In the genomic region with DNA sequence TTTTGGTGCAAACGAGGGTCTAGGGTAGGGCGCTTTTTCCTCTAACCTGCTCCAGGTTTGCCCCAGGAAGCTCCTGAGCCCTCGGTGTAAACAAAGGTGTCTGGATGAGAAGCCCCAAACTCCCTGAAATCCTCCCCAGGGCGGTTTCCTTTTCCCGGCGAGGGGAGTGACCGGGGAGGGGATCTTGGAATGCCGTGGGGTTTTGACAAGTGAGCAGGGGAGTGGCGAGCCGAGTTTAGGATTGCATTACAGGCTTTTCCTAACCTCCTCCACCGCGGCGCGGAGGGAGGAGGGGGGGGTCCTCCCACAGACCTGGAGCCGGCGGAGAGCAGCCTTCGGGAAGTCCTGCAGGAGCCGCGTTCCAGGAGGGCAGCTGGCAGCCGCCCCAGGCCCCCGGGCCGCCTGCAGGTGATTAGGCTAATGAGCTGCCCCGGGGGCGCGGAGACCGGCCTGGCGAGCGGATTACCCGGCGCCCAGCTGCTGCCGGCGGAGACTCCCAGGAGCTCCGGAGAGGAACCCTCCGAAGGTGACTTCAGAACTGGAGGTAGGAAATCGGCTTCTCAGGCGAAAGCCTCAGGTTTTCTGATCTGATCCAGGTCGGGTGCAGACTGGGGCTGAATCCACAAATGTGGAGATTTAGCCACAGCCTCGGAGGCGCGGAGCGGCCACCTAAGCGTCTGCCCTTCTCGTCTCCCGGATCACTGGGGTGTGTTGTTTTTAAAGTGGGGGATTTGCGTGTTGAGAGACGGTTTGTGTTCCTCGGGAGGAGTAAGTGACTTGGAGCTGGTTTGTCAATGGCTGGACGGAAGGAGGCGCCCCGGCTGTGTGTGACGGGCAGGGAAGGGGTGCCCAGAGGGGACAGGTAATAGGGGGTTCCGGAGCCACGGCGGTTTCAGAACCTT, we compare ENCODE assay signal across 8 cellular contexts.
A peak's percentile ranks its signal among the peaks of the same experiment; 100 is the strongest.
DNase-seq lines count a peak whose midpoint lies in the region; ATAC-seq and TF ChIP-seq lines count a peak whose summit lies in the region.

No MANE protein-coding gene starts in this region.

- H3K4me3 ChIP-seq in AG10803 (ENCODE audit: low read length), result peak overlapping the region; percentile 53

- peak; percentile 23 for TF ChIP-seq CTCF in AG10803 (conservative IDR thresholded peaks at IDR 0.05; ENCODE audit: low read length)

- TF ChIP-seq POLR2A in erythroblast (IDR thresholded peaks at IDR 0.05; ENCODE audit: low read length), result no peak

- H3K4me1 Mint-ChIP-seq in activated naive CD8-positive, alpha-beta T cell treated with anti-CD3 and anti-CD28 coated beads for 36 hours, result peaks cover 16% of the 10 kb centered on the region

- DNase-seq in AG10803 (ENCODE audit: low read depth) (peak; percentile 3), NCI-H146 (lab: John Stamatoyannopoulos, UW) (peak; percentile 55), Right ventricle myocardium superior (peak; percentile 59), nucleus accumbens (lab: John Stamatoyannopoulos, UW) (peak in 47 of 56 donors; percentile 8 to 75 (median 43)), erythroblast (lab: John Stamatoyannopoulos, UW) (no peak)
- peak; percentile 16 for DNase-seq in activated naive CD8-positive, alpha-beta T cell treated with anti-CD3 and anti-CD28 coated beads for 36 hours

- peaks cover 12% of the 10 kb centered on the region for H3K9me3 Mint-ChIP-seq in activated naive CD8-positive, alpha-beta T cell treated with anti-CD3 and anti-CD28 coated beads for 36 hours

- H3K27me3 Mint-ChIP-seq in activated naive CD8-positive, alpha-beta T cell treated with anti-CD3 and anti-CD28 coated beads for 36 hours, result peaks cover 13% of the 10 kb centered on the region

- peak; percentile 83 for ATAC-seq in Right ventricle myocardium superior (ENCODE audit: poor library complexity)
- no peak for ATAC-seq in HG02938 (IDR thresholded peaks at IDR 0.05; ENCODE audit: unreplicated experiment)
- no peak for ATAC-seq in HG03342 (IDR thresholded peaks at IDR 0.05; ENCODE audit: unreplicated experiment)

- H3K27ac Mint-ChIP-seq in activated naive CD8-positive, alpha-beta T cell treated with anti-CD3 and anti-CD28 coated beads for 36 hours, result peak overlapping the region; percentile 10

- intact Hi-C loops in Right ventricle myocardium superior (cut with DNase I), result no loop called here

- H3K36me3 Mint-ChIP-seq in activated naive CD8-positive, alpha-beta T cell treated with anti-CD3 and anti-CD28 coated beads for 36 hours, result peaks cover 8% of the 10 kb centered on the region

- H3K4me3 Mint-ChIP-seq in activated naive CD8-positive, alpha-beta T cell treated with anti-CD3 and anti-CD28 coated beads for 36 hours, result peak overlapping the region; percentile 78

Comparison
In these comparisons a context has a peak if more than half of its experiments do, and no peak if none do; other contexts are left out.
1. DNase-seq: peak in AG10803 (single experiment), NCI-H146 (single experiment), activated naive CD8-positive, alpha-beta T cell treated with anti-CD3 and anti-CD28 coated beads for 36 hours (single experiment), Right ventricle myocardium superior (single experiment) and nucleus accumbens (47 of 56); none in erythroblast (0 of 2).